Comparison of ENCODE assay signal across 1 cellular context in the genomic region with DNA sequence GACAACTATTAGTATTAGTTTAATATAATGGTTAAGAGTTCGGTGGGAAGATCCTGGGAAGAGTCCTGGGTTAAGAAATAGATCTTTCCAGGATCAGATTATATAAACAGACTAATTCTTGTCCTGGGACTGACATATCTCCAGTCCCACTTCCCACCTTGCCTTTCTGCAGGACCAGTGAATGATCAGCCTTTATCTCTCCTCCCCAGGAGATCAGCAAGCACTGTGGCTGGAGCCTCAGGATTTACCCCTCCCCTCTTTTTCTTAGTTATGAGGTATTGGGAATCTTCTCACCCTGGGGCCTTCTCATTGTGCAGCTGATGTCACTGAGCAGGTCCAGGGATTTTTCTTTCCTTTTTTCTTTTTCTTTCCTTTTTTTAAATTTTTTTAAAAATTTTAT.
TF ChIP-seq lines count a peak whose summit lies in the region.

No MANE protein-coding gene starts in this region.

TF ChIP-seq in K562, 482 proteins besides CTCF, POLR2A, EP300 and RAD21 (continued from another document):
- TF ChIP-seq, protein P1, sequence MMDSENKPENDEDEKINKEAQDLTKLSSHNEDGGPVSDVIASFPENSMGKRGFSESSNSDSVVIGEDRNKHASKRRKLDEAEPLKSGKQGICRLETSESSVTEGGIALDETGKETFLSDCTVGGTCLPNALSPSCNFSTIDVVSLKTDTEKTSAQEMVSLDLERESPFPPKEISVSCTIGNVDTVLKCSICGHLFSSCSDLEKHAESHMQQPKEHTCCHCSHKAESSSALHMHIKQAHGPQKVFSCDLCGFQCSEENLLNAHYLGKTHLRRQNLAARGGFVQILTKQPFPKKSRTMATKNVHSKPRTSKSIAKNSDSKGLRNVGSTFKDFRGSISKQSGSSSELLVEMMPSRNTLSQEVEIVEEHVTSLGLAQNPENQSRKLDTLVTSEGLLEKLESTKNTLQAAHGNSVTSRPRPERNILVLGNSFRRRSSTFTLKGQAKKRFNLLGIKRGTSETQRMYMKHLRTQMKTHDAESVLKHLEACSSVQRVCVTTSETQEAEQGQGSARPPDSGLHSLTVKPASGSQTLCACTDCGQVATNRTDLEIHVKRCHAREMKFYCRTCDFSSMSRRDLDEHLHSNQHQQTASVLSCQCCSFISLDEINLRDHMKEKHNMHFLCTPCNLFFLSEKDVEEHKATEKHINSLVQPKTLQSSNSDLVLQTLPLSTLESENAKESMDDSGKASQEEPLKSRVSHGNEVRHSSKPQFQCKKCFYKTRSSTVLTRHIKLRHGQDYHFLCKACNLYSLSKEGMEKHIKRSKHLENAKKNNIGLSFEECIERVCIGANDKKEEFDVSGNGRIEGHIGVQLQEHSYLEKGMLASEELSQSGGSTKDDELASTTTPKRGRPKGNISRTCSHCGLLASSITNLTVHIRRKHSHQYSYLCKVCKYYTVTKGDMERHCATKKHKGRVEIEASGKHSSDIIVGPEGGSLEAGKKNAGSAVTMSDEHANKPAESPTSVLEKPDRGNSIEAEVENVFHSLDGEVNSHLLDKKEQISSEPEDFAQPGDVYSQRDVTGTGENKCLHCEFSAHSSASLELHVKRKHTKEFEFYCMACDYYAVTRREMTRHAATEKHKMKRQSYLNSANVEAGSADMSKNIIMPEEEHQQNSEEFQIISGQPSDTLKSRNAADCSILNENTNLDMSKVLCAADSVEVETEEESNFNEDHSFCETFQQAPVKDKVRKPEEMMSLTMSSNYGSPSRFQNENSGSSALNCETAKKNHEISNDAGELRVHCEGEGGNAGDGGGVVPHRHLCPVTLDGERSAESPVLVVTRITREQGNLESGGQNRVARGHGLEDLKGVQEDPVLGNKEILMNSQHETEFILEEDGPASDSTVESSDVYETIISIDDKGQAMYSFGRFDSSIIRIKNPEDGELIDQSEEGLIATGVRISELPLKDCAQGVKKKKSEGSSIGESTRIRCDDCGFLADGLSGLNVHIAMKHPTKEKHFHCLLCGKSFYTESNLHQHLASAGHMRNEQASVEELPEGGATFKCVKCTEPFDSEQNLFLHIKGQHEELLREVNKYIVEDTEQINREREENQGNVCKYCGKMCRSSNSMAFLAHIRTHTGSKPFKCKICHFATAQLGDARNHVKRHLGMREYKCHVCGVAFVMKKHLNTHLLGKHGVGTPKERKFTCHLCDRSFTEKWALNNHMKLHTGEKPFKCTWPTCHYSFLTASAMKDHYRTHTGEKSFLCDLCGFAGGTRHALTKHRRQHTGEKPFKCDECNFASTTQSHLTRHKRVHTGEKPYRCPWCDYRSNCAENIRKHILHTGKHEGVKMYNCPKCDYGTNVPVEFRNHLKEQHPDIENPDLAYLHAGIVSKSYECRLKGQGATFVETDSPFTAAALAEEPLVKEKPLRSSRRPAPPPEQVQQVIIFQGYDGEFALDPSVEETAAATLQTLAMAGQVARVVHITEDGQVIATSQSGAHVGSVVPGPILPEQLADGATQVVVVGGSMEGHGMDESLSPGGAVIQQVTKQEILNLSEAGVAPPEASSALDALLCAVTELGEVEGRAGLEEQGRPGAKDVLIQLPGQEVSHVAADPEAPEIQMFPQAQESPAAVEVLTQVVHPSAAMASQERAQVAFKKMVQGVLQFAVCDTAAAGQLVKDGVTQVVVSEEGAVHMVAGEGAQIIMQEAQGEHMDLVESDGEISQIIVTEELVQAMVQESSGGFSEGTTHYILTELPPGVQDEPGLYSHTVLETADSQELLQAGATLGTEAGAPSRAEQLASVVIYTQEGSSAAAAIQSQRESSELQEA (IDR thresholded peaks at IDR 0.05; ENCODE audit: low read depth), result no peak
- peak; percentile 70 for TF ChIP-seq TAL1 (IDR thresholded peaks at IDR 0.05)
- no peak for TF ChIP-seq SIN3B (IDR thresholded peaks at IDR 0.05; ENCODE audit: low read depth)
- no peak for TF ChIP-seq ATF7 (IDR thresholded peaks at IDR 0.05)
- 0 out of 2 replicates have a peak, but pooled peaks have one; percentile 12 for TF ChIP-seq DPF2 (IDR thresholded peaks at IDR 0.05)
- peak; percentile 52; the same call in 1 of the 2 replicates for TF ChIP-seq TEAD4 (IDR thresholded peaks at IDR 0.05; ENCODE audit: low read length)
- no peak for TF ChIP-seq TEAD4 (CRISPR knock-in tag; IDR thresholded peaks at IDR 0.05; ENCODE audit: borderline replicate concordance)
- TF ChIP-seq TCF3 (CRISPR knock-in tag; IDR thresholded peaks at IDR 0.05), result peak; percentile 84
- no peak for TF ChIP-seq MCM3 (IDR thresholded peaks at IDR 0.05)
- TF ChIP-seq ARID1B (IDR thresholded peaks at IDR 0.05), result peak; percentile 76
- no peak for TF ChIP-seq ZNF253 (CRISPR knock-in tag; conservative IDR thresholded peaks at IDR 0.05)
- no peak for TF ChIP-seq SRSF7 (optimal IDR thresholded peaks at IDR 0.05; ENCODE audit: low read depth, low read length)
- TF ChIP-seq SMARCC2 (IDR thresholded peaks at IDR 0.05; ENCODE audit: low read depth), result no peak
- peak; percentile 17; the same call in 1 of the 2 replicates for TF ChIP-seq SMARCA4 (IDR thresholded peaks at IDR 0.05)
- TF ChIP-seq SIRT6 (IDR thresholded peaks at IDR 0.05; ENCODE audit: low read depth, low read length), result no peak
- TF ChIP-seq CBFA2T3 (IDR thresholded peaks at IDR 0.05), result peak; percentile 81
- TF ChIP-seq MTA2 (IDR thresholded peaks at IDR 0.05; ENCODE audit: low read depth), result 0 out of 2 replicates have a peak, but pooled peaks have one; percentile 36
- TF ChIP-seq HMGXB4 (CRISPR knock-in tag; IDR thresholded peaks at IDR 0.05), result no peak
- TF ChIP-seq NCOR1 (IDR thresholded peaks at IDR 0.05), result peak; percentile 50; the same call in 1 of the 2 replicates
- TF ChIP-seq RCOR1 (IDR thresholded peaks at IDR 0.05; ENCODE audit: borderline replicate concordance in 1 of 2, low read depth in 2 of 2, low read length in 2 of 2), result 0 out of 4 replicates have a peak, but pooled peaks of 1 of the 2 experiments have one; percentile 9
